19 cellular contexts compared by ENCODE assay signal in the genomic region with DNA sequence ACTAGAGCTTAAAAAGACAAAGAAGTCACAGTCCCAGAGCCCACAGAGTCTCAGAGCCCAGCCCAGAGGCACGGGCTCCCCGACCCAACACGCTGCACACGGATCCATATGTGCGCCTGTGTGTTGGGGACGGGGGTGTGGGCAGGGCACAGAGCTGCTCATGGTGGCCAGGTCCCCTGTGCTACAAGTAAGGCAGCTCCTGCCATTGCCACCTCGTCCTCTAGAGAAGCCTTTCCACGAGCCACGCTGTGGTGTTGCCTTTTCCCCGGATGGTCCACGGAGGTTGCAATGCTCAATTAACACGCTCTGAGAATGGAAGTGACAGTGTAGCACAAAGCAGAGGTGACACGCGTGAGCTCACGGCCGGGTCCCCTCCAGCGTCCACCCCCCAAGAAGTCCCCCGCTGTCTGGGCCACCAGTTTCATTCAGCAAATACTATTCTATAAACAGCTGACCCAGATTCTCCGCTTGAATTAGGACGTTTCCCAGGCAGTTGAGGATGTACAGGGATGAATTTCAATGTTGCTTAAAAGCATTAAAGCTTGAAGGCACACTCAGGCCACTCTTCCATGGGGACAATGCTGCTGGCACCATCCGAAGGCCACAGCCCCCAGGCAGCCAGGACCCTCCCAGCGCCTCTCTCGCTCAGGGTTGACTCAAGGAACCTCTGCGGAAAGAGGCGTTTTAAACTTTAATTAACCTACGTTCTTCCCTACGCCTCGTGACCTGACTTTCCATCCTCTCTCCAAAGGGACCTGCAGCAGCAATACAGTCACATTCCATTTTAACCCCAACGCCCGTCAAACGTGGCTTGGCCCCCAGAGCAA.
"Had no signal": no experiment of that assay in that cellular context is flagged by ENCODE, and none has a peak within 500 bp of the region (broad histone marks: within the 10 kb centered on the region; RNA-seq: fewer than 3 reads in every experiment).

No MANE protein-coding gene starts in this region.

- H3K9me3 Mint-ChIP-seq: activated CD4-positive, alpha-beta memory T cell treated with anti-CD3 and anti-CD28 coated beads for 36 hours; activated naive CD4-positive, alpha-beta T cell treated with anti-CD3 and anti-CD28 coated beads for 36 hours; T-cell had no signal

- H3K36me3 ChIP-seq: adrenal gland, heart right ventricle, neutrophil had no signal

- H3K27me3 Mint-ChIP-seq: activated CD4-positive, alpha-beta memory T cell treated with anti-CD3 and anti-CD28 coated beads for 36 hours had no signal

- DNase-seq: activated CD4-positive, alpha-beta memory T cell treated with anti-CD3 and anti-CD28 coated beads for 36 hours; activated CD8-positive, alpha-beta memory T cell treated with anti-CD3 and anti-CD28 coated beads, Interleukin-2, amount 50 U/mL, for 4 hours; activated naive CD4-positive, alpha-beta T cell treated with anti-CD3 and anti-CD28 coated beads for 36 hours; adrenal gland; body of pancreas; foreskin keratinocyte; heart right ventricle; islet precursor cell; left ventricle myocardium superior; stimulated activated CD4-positive, alpha-beta T cell treated with anti-CD3 and anti-CD28 coated beads, Interleukin-12 subunit alpha, Interleukin-12 subunit beta, amount 100 ng/mL, for 4 hours; stimulated activated CD4-positive, alpha-beta T cell treated with anti-CD3 and anti-CD28 coated beads, Interleukin-2, amount 100 ng/mL, for 48 hours; stimulated activated CD8-positive, alpha-beta memory T cell treated with anti-CD3 and anti-CD28 coated beads, Interleukin-4, amount 100 ng/mL, for 48 hours; stimulated activated naive CD8-positive, alpha-beta T cell treated with anti-CD3 and anti-CD28 coated beads, Interleukin-15, Interleukin-2, amounts not matched to agents 100 U/mL and 50 U/mL, for 24 hours; T-cell; T1000; testis had no signal

- H3K27ac Mint-ChIP-seq: activated CD4-positive, alpha-beta memory T cell treated with anti-CD3 and anti-CD28 coated beads for 36 hours; activated naive CD4-positive, alpha-beta T cell treated with anti-CD3 and anti-CD28 coated beads for 36 hours; T-cell had no signal

- H3K4me3 ChIP-seq: adrenal gland, body of pancreas, heart right ventricle, testis had no signal

- H3K4me3 Mint-ChIP-seq: activated CD4-positive, alpha-beta memory T cell treated with anti-CD3 and anti-CD28 coated beads for 36 hours; activated naive CD4-positive, alpha-beta T cell treated with anti-CD3 and anti-CD28 coated beads for 36 hours; T-cell had no signal

- H3K27ac ChIP-seq: adrenal gland, body of pancreas, foreskin keratinocyte, heart right ventricle, neutrophil, testis, VCaP had no signal

- FAIRE-seq: endothelial cell of umbilical vein had no signal

- H3K4me1 ChIP-seq: foreskin keratinocyte, testis had no signal

- H3K27me3 ChIP-seq: adrenal gland, body of pancreas, foreskin keratinocyte, heart right ventricle, neutrophil, testis had no signal

- H3K36me3 Mint-ChIP-seq: activated CD4-positive, alpha-beta memory T cell treated with anti-CD3 and anti-CD28 coated beads for 36 hours; T-cell had no signal

- H3K4me1 Mint-ChIP-seq: T-cell had no signal

- H3K9me3 ChIP-seq: adrenal gland, body of pancreas, neutrophil, testis had no signal
